21 cellular contexts compared by ENCODE assay signal in the genomic region with DNA sequence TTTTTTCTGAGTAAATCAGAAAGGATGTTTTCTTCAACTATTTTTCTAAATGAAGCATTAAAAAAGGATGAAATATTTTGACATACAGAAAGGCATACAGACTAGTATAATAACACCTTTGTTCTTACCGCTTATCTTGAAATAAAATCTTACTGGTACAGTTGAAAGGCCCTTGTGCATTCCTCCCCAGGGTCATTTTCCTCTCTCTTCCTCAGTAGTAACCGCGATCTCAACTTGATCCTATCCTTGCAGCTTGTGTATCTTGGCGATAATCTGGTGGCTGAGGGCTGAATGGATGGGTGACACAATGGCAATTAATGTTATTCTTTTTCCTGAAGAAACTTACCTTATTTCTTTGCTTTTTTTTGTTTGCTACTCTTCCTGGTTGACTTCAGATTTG. TPM values are rescaled to one million over a fixed set of nuclear protein-coding genes. Genes with fewer than 3 reads are reported as not detected.
"Had no signal": no experiment of that assay in that cellular context is flagged by ENCODE, and none has a peak within 500 bp of the region (broad histone marks: within the 10 kb centered on the region; RNA-seq: fewer than 3 reads in every experiment).

No MANE protein-coding gene starts in this region.

- H3K9me3 ChIP-seq: colonic mucosa, thyroid gland had no signal

- H3K4me1 Mint-ChIP-seq: activated CD4-positive, alpha-beta T cell treated with anti-CD3 and anti-CD28 coated beads, Interleukin-2, amount 10 ng/mL, durations not matched to agents 24 days and 14 days; activated naive CD4-positive, alpha-beta T cell treated with anti-CD3 and anti-CD28 coated beads, Interleukin-2, amount 10 ng/mL, durations not matched to agents 7 days and 5 days; activated naive CD8-positive, alpha-beta T cell treated with anti-CD3 and anti-CD28 coated beads, Interleukin-2, amount 50 U/mL, for 24 hours had no signal

- DNase-seq: activated CD4-positive, alpha-beta T cell treated with anti-CD3 and anti-CD28 coated beads, Interleukin-2, amount 10 ng/mL, durations not matched to agents 24 days and 14 days; activated CD8-positive, alpha-beta T cell treated with anti-CD3 and anti-CD28 coated beads, Interleukin-2, amount 10 ng/mL, durations not matched to agents 7 days and 5 days; activated effector memory CD4-positive, alpha-beta T cell treated with Interleukin-2 at 50 U/mL for 16 hours; activated naive CD4-positive, alpha-beta T cell treated with anti-CD3 and anti-CD28 coated beads, Interleukin-2, amount 10 ng/mL, durations not matched to agents 7 days and 5 days; activated naive CD8-positive, alpha-beta T cell treated with anti-CD3 and anti-CD28 coated beads, Interleukin-2, amount 50 U/mL, for 24 hours; activated T-cell treated with anti-CD3 and anti-CD28 coated beads, Interleukin-2, amount 50 U/mL, for 4 hours; aorta; brain microvascular endothelial cell; central memory CD4-positive, alpha-beta T cell; colonic mucosa; endodermal cell; foreskin melanocyte; head of caudate nucleus; posterior cingulate gyrus; stimulated activated CD4-positive, alpha-beta T cell treated with anti-CD3 and anti-CD28 coated beads, Interleukin-12 subunit alpha, Interleukin-12 subunit beta, amount 100 ng/mL, for 4 hours; stimulated activated CD4-positive, alpha-beta T cell treated with anti-CD3 and anti-CD28 coated beads, Interleukin-1b, Interleukin-23, amount 100 ng/mL, for 48 hours; stimulated activated CD8-positive, alpha-beta memory T cell treated with anti-CD3 and anti-CD28 coated beads, Interleukin-4, amount 100 ng/mL, for 48 hours; stimulated activated naive CD4-positive, alpha-beta T cell treated with Interleukin-2 at 50 U/mL for 16 hours; thyroid gland had no signal

- H3K4me3 Mint-ChIP-seq: activated CD4-positive, alpha-beta T cell treated with anti-CD3 and anti-CD28 coated beads, Interleukin-2, amount 10 ng/mL, durations not matched to agents 24 days and 14 days; activated CD8-positive, alpha-beta T cell treated with anti-CD3 and anti-CD28 coated beads, Interleukin-2, amount 10 ng/mL, durations not matched to agents 7 days and 5 days; activated naive CD4-positive, alpha-beta T cell treated with anti-CD3 and anti-CD28 coated beads, Interleukin-2, amount 10 ng/mL, durations not matched to agents 7 days and 5 days; activated naive CD8-positive, alpha-beta T cell treated with anti-CD3 and anti-CD28 coated beads, Interleukin-2, amount 50 U/mL, for 24 hours; activated T-cell treated with anti-CD3 and anti-CD28 coated beads, Interleukin-2, amount 50 U/mL, for 4 hours; endodermal cell; natural killer cell treated with Interleukin-12 subunit alpha and Interleukin-12 subunit beta and Interleukin-15 and Interleukin-18, amount 100 ng/mL, for 72 hours had no signal

- H3K36me3 ChIP-seq: brain microvascular endothelial cell, colonic mucosa, thyroid gland had no signal

- H3K27me3 ChIP-seq: brain microvascular endothelial cell, colonic mucosa, thyroid gland had no signal

- H3K27ac Mint-ChIP-seq: activated CD4-positive, alpha-beta T cell treated with anti-CD3 and anti-CD28 coated beads, Interleukin-2, amount 10 ng/mL, durations not matched to agents 24 days and 14 days; activated CD8-positive, alpha-beta T cell treated with anti-CD3 and anti-CD28 coated beads, Interleukin-2, amount 10 ng/mL, durations not matched to agents 7 days and 5 days; activated naive CD4-positive, alpha-beta T cell treated with anti-CD3 and anti-CD28 coated beads, Interleukin-2, amount 10 ng/mL, durations not matched to agents 7 days and 5 days; activated naive CD8-positive, alpha-beta T cell treated with anti-CD3 and anti-CD28 coated beads, Interleukin-2, amount 50 U/mL, for 24 hours; endodermal cell; natural killer cell treated with Interleukin-12 subunit alpha and Interleukin-12 subunit beta and Interleukin-15 and Interleukin-18, amount 100 ng/mL, for 72 hours had no signal

- H3K27me3 Mint-ChIP-seq: activated CD4-positive, alpha-beta T cell treated with anti-CD3 and anti-CD28 coated beads, Interleukin-2, amount 10 ng/mL, durations not matched to agents 24 days and 14 days; activated naive CD4-positive, alpha-beta T cell treated with anti-CD3 and anti-CD28 coated beads, Interleukin-2, amount 10 ng/mL, durations not matched to agents 7 days and 5 days had no signal

- H3K36me3 Mint-ChIP-seq: activated naive CD4-positive, alpha-beta T cell treated with anti-CD3 and anti-CD28 coated beads, Interleukin-2, amount 10 ng/mL, durations not matched to agents 7 days and 5 days had no signal

- ATAC-seq: activated CD8-positive, alpha-beta T cell treated with anti-CD3 and anti-CD28 coated beads, Interleukin-2, amount 10 ng/mL, durations not matched to agents 7 days and 5 days; activated naive CD8-positive, alpha-beta T cell treated with anti-CD3 and anti-CD28 coated beads, Interleukin-2, amount 50 U/mL, for 24 hours; activated T-cell treated with anti-CD3 and anti-CD28 coated beads, Interleukin-2, amount 50 U/mL, for 4 hours; natural killer cell treated with Interleukin-12 subunit alpha and Interleukin-12 subunit beta and Interleukin-15 and Interleukin-18, amount 100 ng/mL, for 72 hours had no signal

- H3K4me1 ChIP-seq: colonic mucosa, thyroid gland had no signal

- H3K4me3 ChIP-seq: colonic mucosa, thyroid gland had no signal

- H3K27ac ChIP-seq: brain microvascular endothelial cell, colonic mucosa, epithelial cell of prostate, thyroid gland had no signal

RNA-seq across cellular contexts. Expression of a gene that starts 18.5 kb away (rescaled TPM):
- total RNA-seq: activated T-cell treated with anti-CD3 and anti-CD28 coated beads, Interleukin-2, amount 50 U/mL, for 4 hours had no signal
